ENCODE assay signal across 15 cellular contexts in the genomic region with DNA sequence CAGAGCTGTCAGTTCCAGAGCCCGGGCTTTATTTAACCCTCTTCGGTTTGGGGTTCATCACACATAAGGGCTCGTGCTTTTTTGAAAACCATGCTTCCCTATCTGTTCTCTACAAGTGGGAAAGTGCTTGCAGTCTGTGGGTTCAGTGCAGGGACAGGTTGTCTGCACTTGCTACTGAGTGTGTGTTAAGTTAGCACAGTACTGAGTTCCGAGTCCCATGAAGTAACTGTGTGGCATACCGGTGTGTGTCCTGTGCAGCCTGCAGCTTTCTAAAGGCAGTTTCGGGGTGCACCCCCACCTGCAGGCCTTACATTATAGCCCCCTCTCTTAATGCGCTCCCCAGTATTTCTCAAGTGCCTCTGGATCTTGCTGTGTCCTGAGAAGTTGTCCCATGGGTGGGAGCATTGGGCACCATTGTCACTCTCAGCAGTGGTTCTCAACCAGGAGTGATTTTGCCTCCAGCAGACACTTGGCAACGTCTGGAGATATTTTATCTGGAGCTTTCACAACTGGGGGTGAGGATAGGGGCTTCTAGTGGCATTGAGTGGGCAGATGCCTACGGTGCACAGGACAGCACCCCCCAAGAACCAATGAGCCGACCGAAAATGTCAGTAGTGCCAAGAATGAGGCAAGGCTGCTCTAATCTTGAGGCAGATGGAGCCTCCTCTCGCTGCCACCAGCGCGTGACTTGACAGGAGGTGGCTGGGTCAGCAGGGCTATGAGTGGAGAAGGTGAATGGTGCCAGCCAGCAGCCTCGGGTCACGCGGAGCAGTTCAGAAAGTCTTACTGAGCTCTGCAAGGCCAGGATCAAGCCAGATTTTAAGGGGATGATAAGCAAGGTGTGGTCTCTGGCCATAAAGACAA.
DNase-seq lines count a peak whose midpoint lies in the region; ATAC-seq and TF ChIP-seq lines count a peak whose summit lies in the region.
"Had no signal": no experiment of that assay in that cellular context is flagged by ENCODE, and none has a peak within 500 bp of the region (broad histone marks: within the 10 kb centered on the region; RNA-seq: fewer than 3 reads in every experiment).

No MANE protein-coding gene starts in this region.

- peak overlapping the region; percentile 24 to 92 (median 76) for H3K27ac ChIP-seq in heart left ventricle
- peak overlapping the region; percentile 78 for H3K27ac ChIP-seq in skeletal muscle tissue (ENCODE audit: low read depth, low read length)
- H3K27ac ChIP-seq: skin epidermis had no signal

- no peak for TF ChIP-seq CTCF in heart left ventricle (IDR thresholded peaks at IDR 0.05)
- TF ChIP-seq CTCF in foreskin fibroblast (IDR thresholded peaks at IDR 0.05; ENCODE audit: low read depth, low read length) = no peak

- peak overlapping the region; percentile 52 to 79 (median 55) for H3K9ac ChIP-seq in skeletal muscle tissue (ENCODE audit: low read depth in 1 of 3, low read length in 3 of 3)
- H3K9ac ChIP-seq: SK-N-SH had no signal

- DNase-seq in DMS79 treated with DMSO at 0.1 percent for 48 hours (lab: John Stamatoyannopoulos, UW) (peak; percentile 92), heart left ventricle (peak in 4 of 5 donors; percentile 52 to 77 (median 58)), GOT3 (lab: John Stamatoyannopoulos, UW) (no peak), foreskin fibroblast (no peak)
- peak; percentile 50 for DNase-seq in activated CD8-positive, alpha-beta memory T cell treated with anti-CD3 and anti-CD28 coated beads for 24 hours
- no peak for DNase-seq in stimulated activated CD4-positive, alpha-beta T cell treated with anti-CD3 and anti-CD28 coated beads, Interleukin-12 subunit alpha, Interleukin-12 subunit beta, amount 100 ng/mL, for 4 hours
- DNase-seq: AML-193, cortex of kidney, EL, kidney glomerular epithelial cell, NCI-H187 had no signal

- ATAC-seq in heart left ventricle = peak; percentile 35 to 54 (median 46)
- ATAC-seq in GM18873 (IDR thresholded peaks at IDR 0.05; ENCODE audit: low FRiP score, unreplicated experiment) = no peak

- H3K36me3 ChIP-seq in heart left ventricle (peaks cover 0 to 7% (median 0%) of the 10 kb centered on the region in 9 donors), skeletal muscle tissue (ENCODE audit: control insufficient read depth in 3 of 3, insufficient read depth in 3 of 3, low read length in 3 of 3) (peaks cover 0 to 4% (median 0%) of the 10 kb centered on the region in 3 donors)

- H3K4me3 ChIP-seq in heart left ventricle (no peak overlapping the region), skeletal muscle tissue (ENCODE audit: low read length in 3 of 3) (peak overlapping the region in 2 of 3 donors; percentile 2 to 34), foreskin fibroblast (ENCODE audit: low read depth in 1 of 2, low read length in 2 of 2) (no peak overlapping the region)
- H3K4me3 ChIP-seq: skin epidermis had no signal

- WGBS in heart left ventricle, 4 donors = 53 to 67% (median 63%) methylated on average over 17 of the region's 17 CpGs

- TF ChIP-seq POLR2A in heart left ventricle (IDR thresholded peaks at IDR 0.05) = no peak

- peaks cover 5 to 60% (median 32%) of the 10 kb centered on the region in 12 donors for H3K4me1 ChIP-seq in heart left ventricle
- peaks cover 40 to 71% (median 60%) of the 10 kb centered on the region in 3 donors for H3K4me1 ChIP-seq in skeletal muscle tissue (ENCODE audit: control insufficient read depth in 3 of 3, insufficient read depth in 3 of 3, low read length in 3 of 3)

- intact Hi-C loops in heart left ventricle (cut with DNase I) = loop anchor here in 1 of 10 donors (2.0 kb wide), 1 partner anchor 18 kb away; no protein-coding TSS in a partner anchor

- no peaks in the 10 kb centered on the region for H3K27me3 ChIP-seq in heart left ventricle
- no peaks in the 10 kb centered on the region for H3K27me3 ChIP-seq in skeletal muscle tissue (ENCODE audit: control insufficient read depth in 3 of 3, insufficient read depth in 3 of 3, low read length in 3 of 3)

- no peaks in the 10 kb centered on the region for H3K9me3 ChIP-seq in heart left ventricle
- no peaks in the 10 kb centered on the region for H3K9me3 ChIP-seq in skeletal muscle tissue (ENCODE audit: control insufficient read depth in 3 of 3, low read length in 3 of 3)
- H3K9me3 ChIP-seq: SK-N-SH had no signal

Comparison
In these comparisons a context has a peak if more than half of its experiments do, and no peak if none do; other contexts are left out.
1. DNase-seq: peak in DMS79 treated with DMSO at 0.1 percent for 48 hours (single experiment), activated CD8-positive, alpha-beta memory T cell treated with anti-CD3 and anti-CD28 coated beads for 24 hours (single experiment) and heart left ventricle (4 of 5); none in GOT3 (single experiment), foreskin fibroblast (0 of 2) and stimulated activated CD4-positive, alpha-beta T cell treated with anti-CD3 and anti-CD28 coated beads, Interleukin-12 subunit alpha, Interleukin-12 subunit beta, amount 100 ng/mL, for 4 hours (single experiment).
2. H3K4me3 ChIP-seq: peak in skeletal muscle tissue (2 of 3); none in heart left ventricle (0 of 12) and foreskin fibroblast (0 of 2).